In genomic region chr3:43104786-43105185, GRCh38 we compare ENCODE assay signal across 9 cellular contexts. TPM values are rescaled to one million over a fixed set of nuclear protein-coding genes. Genes with fewer than 3 reads are reported as not detected.
DNase-seq lines count a peak whose midpoint lies in the region; ATAC-seq and TF ChIP-seq lines count a peak whose summit lies in the region.
"Had no signal": no experiment of that assay in that cellular context is flagged by ENCODE, and none has a peak within 500 bp of the region (broad histone marks: within the 10 kb centered on the region; RNA-seq: fewer than 3 reads in every experiment).

No MANE protein-coding gene starts in this region.

- H3K9me3 ChIP-seq in AG04450 (ENCODE audit: control insufficient read depth, insufficient read depth, low read length) (no peaks in the 10 kb centered on the region; the same call in 1 of the 2 replicates), Loucy (ENCODE audit: insufficient read depth, low read depth, low read length) (no peaks in the 10 kb centered on the region)
- H3K9me3 ChIP-seq in effector memory CD4-positive, alpha-beta T cell (ENCODE audit: control insufficient read depth, low read length), result no peaks in the 10 kb centered on the region
- H3K9me3 ChIP-seq in naive thymus-derived CD4-positive, alpha-beta T cell (ENCODE audit: control insufficient read depth in 2 of 3, low read length in 3 of 3), result no peaks in the 10 kb centered on the region
- H3K9me3 ChIP-seq: SJSA1 had no signal

- no peaks in the 10 kb centered on the region for H4K20me1 ChIP-seq in Loucy (ENCODE audit: insufficient read depth, low read length, poor library complexity, severe bottlenecking)

- H3K27me3 Mint-ChIP-seq in naive thymus-derived CD4-positive, alpha-beta T cell, result peaks cover 0 to 9% (median 0%) of the 10 kb centered on the region in 5 donors

- H3K9ac ChIP-seq in Loucy (ENCODE audit: low read depth, low read length, poor library complexity, severe bottlenecking), result peak overlapping the region; percentile 16

- CTCF ChIA-PET in AG04450 (lab: Charles Lee), result interaction anchor here (2.1 kb wide), 1 partner anchor 143 kb away, joined by 9 read pairs; no protein-coding TSS in a partner anchor
- CTCF ChIA-PET in naive thymus-derived CD4-positive, alpha-beta T cell (lab: Charles Lee), result interaction anchor here (0.8 to 0.9 kb wide), 4 partner anchors 144 to 1095 kb away, joined by 3 read pairs; no protein-coding TSS in a partner anchor

- H3K9me3 Mint-ChIP-seq in naive thymus-derived CD4-positive, alpha-beta T cell, result peaks cover 0 to 1% (median 0%) of the 10 kb centered on the region in 11 donors

- POLR2A ChIA-PET in AG04450 (lab: Yijun Ruan, JAX), result no interaction called here
- POLR2A ChIA-PET in naive thymus-derived CD4-positive, alpha-beta T cell (lab: Charles Lee), result interaction anchor here (0.6 to 1.1 kb wide), 4 partner anchors 8 to 389 kb away, joined by 3 to 5 read pairs (median 3); partner anchors contain the start of gene SNRK

- intact Hi-C loops in naive thymus-derived CD4-positive, alpha-beta T cell (cut with micrococcal nuclease), result loop anchor here (5.0 to 10.0 kb wide), 5 partner anchors 58 to 1142 kb away; partner anchors contain the start of genes ABHD5 (in 1 of the 2), NKTR (in 1 of the 2) and ULK4 (in 1 of the 2)

- no peaks in the 10 kb centered on the region for H3K36me3 Mint-ChIP-seq in naive thymus-derived CD4-positive, alpha-beta T cell

- H3F3A ChIP-seq in Loucy (ENCODE audit: low read depth), result no peaks in the 10 kb centered on the region

- no peak overlapping the region for H2AFZ ChIP-seq in Loucy (ENCODE audit: low read length)

- peak overlapping the region; percentile 72 for H3K4me2 ChIP-seq in Loucy (ENCODE audit: low read depth, low read length, poor library complexity, severe bottlenecking)

- H3K27ac Mint-ChIP-seq in naive thymus-derived CD4-positive, alpha-beta T cell, result peak overlapping the region in 3 of 9 donors; percentile 46 to 74 (median 68)

- no peaks in the 10 kb centered on the region for H3K9me2 ChIP-seq in Loucy (replicated peaks; ENCODE audit: low read depth, low read length)

- DNase-seq in AG04450 (ENCODE audit: low read depth, low spot score) (no peak), AG08396 (ENCODE audit: low spot score) (no peak)
- DNase-seq in effector memory CD4-positive, alpha-beta T cell, result no peak
- DNase-seq in naive thymus-derived CD4-positive, alpha-beta T cell, result peak in 4 of 9 donors; percentile 7 to 9 (median 8)

- H3K27me3 ChIP-seq in AG04450 (ENCODE audit: control insufficient read depth, insufficient read depth, low read length) (peaks cover 2% of the 10 kb centered on the region), Loucy (ENCODE audit: insufficient read depth, low read length, poor library complexity, severe bottlenecking) (no peaks in the 10 kb centered on the region)
- no peaks in the 10 kb centered on the region for H3K27me3 ChIP-seq in effector memory CD4-positive, alpha-beta T cell (replicated peaks; ENCODE audit: control insufficient read depth, insufficient read depth, low read length, poor library complexity, severe bottlenecking)
- H3K27me3 ChIP-seq in naive thymus-derived CD4-positive, alpha-beta T cell (ENCODE audit: control insufficient read depth in 2 of 2, insufficient read depth in 2 of 2, low read length in 2 of 2), result no peaks in the 10 kb centered on the region

- peaks cover 11 to 38% (median 21%) of the 10 kb centered on the region in 7 donors for H3K4me1 Mint-ChIP-seq in naive thymus-derived CD4-positive, alpha-beta T cell

- H3K4me1 ChIP-seq in Loucy (ENCODE audit: insufficient read depth, low read length, poor library complexity, severe bottlenecking), result peaks cover 30% of the 10 kb centered on the region
- peaks cover 13% of the 10 kb centered on the region for H3K4me1 ChIP-seq in effector memory CD4-positive, alpha-beta T cell (ENCODE audit: control insufficient read depth, insufficient read depth, low read length, poor library complexity, severe bottlenecking)
- peaks cover 9 to 18% of the 10 kb centered on the region in 2 donors for H3K4me1 ChIP-seq in naive thymus-derived CD4-positive, alpha-beta T cell (ENCODE audit: control insufficient read depth in 2 of 2, insufficient read depth in 2 of 2, low read length in 2 of 2)

- H3K27ac ChIP-seq in AG04450 (ENCODE audit: low read depth, low read length), result no peak overlapping the region
- no peak overlapping the region for H3K27ac ChIP-seq in effector memory CD4-positive, alpha-beta T cell (ENCODE audit: insufficient read depth, low read length, poor library complexity, severe bottlenecking)
- no peak overlapping the region for H3K27ac ChIP-seq in naive thymus-derived CD4-positive, alpha-beta T cell (ENCODE audit: low read depth, low read length)
- H3K27ac ChIP-seq: SJSA1 had no signal

- H3K4me3 Mint-ChIP-seq in naive thymus-derived CD4-positive, alpha-beta T cell, result peak overlapping the region; percentile 68 to 88 (median 81)

- 0 out of 2 replicates have a peak, but pooled peaks cover 3% of the 10 kb centered on the region for H3K79me2 ChIP-seq in Loucy (ENCODE audit: insufficient read depth, low read length)

- H3K4me3 ChIP-seq in AG04450 (ENCODE audit: low read depth, low read length) (peak overlapping the region; percentile 75), Loucy (ENCODE audit: low read length, poor library complexity, severe bottlenecking) (peak overlapping the region; percentile 92)
- peak overlapping the region; percentile 46 for H3K4me3 ChIP-seq in effector memory CD4-positive, alpha-beta T cell (ENCODE audit: insufficient read depth, low read depth, low read length, poor library complexity, severe bottlenecking)
- peak overlapping the region; percentile 50 for H3K4me3 ChIP-seq in naive thymus-derived CD4-positive, alpha-beta T cell (ENCODE audit: low read length)

- no peaks in the 10 kb centered on the region for H3K36me3 ChIP-seq in Loucy (ENCODE audit: insufficient read depth, low read length)
- no peaks in the 10 kb centered on the region for H3K36me3 ChIP-seq in effector memory CD4-positive, alpha-beta T cell (ENCODE audit: control insufficient read depth, insufficient read depth, low read length)
- peaks cover 0 to 2% (median 0%) of the 10 kb centered on the region in 3 experiments for H3K36me3 ChIP-seq in naive thymus-derived CD4-positive, alpha-beta T cell (ENCODE audit: control insufficient read depth in 2 of 3, insufficient read depth in 3 of 3, low read length in 3 of 3)
- H3K36me3 ChIP-seq: SJSA1 had no signal

- TF ChIP-seq CTCF in AG04450 (IDR thresholded peaks at IDR 0.05; ENCODE audit: low read depth, low read length), result no peak
- no peak for TF ChIP-seq CTCF in Loucy (conservative IDR thresholded peaks at IDR 0.05; ENCODE audit: low read length)

- ATAC-seq in naive thymus-derived CD4-positive, alpha-beta T cell, result no peak
- ATAC-seq in HG02798 (IDR thresholded peaks at IDR 0.05; ENCODE audit: poor library complexity, unreplicated experiment) (no peak), HG03457 (IDR thresholded peaks at IDR 0.05; ENCODE audit: unreplicated experiment) (no peak), GM21576 (IDR thresholded peaks at IDR 0.05; ENCODE audit: unreplicated experiment) (no peak)

RNA-seq across cellular contexts. Expression of gene POMGNT2, which starts 1.1 kb away (rescaled TPM):
- 9.3 and 10.8 TPM in 2 replicates for polyA plus RNA-seq in AG04450 (2011; rRNA removed)
- 5.9 and 8.2 TPM in 2 replicates for polyA minus RNA-seq in AG04450 (2011; rRNA and poly(A)+ RNA removed)
- total RNA-seq in naive thymus-derived CD4-positive, alpha-beta T cell, result 1 to 10 TPM; 3.5 to 7.9 (median 6.2) TPM
- polyA plus RNA-seq in naive thymus-derived CD4-positive, alpha-beta T cell, result 10 to 100 TPM in 1 of 2 donors, 1 to 10 TPM in 1; 8.7 to 11.0 TPM
